Comparison of ENCODE assay signal across 7 cellular contexts in the genomic region with DNA sequence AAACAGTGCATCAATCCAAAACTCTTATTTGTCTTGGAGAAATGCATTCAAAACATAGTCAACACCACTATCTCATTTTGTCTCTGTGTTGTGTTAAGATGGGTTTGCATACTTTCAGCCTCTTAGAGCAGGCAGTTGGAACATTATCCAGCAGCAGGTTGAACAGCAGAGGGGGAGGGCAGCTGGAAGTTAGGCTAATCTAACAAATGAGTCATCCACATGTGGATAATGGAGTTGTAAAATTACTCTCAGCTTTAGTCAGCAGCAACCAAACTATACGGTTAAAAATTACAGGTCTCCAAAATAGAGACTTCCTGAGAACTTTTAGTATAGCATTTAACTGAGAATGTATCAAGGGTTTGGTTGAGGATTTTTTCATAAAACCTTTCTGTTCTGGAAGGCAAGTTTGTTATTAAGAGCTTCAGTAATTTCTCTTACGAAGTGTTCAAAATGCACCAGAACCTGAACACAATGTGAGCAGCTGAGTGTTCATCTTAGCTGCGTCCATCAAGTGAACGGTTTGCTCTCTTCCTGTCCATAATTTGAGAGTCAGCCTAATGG. TPM values are rescaled to one million over a fixed set of nuclear protein-coding genes. Genes with fewer than 3 reads are reported as not detected.
A peak's percentile ranks its signal among the peaks of the same experiment; 100 is the strongest.
DNase-seq lines count a peak whose midpoint lies in the region; ATAC-seq, FAIRE-seq and TF ChIP-seq lines count a peak whose summit lies in the region.

No MANE protein-coding gene starts in this region.

- no peak for ATAC-seq in HG02759 (IDR thresholded peaks at IDR 0.05; ENCODE audit: unreplicated experiment)

- peaks cover 71% of the 10 kb centered on the region for H4K20me1 ChIP-seq in astrocyte (ENCODE audit: insufficient read depth, low read length)

- no peaks in the 10 kb centered on the region for H3K27me3 Mint-ChIP-seq in astrocyte (ENCODE audit: low read depth, unreplicated experiment)

- H3K4me3 Mint-ChIP-seq in astrocyte (ENCODE audit: unreplicated experiment), result peak overlapping the region; percentile 7

- no peak overlapping the region for H2AFZ ChIP-seq in astrocyte (ENCODE audit: low read depth, low read length)

- TF ChIP-seq CTCF in astrocyte (IDR thresholded peaks at IDR 0.05; ENCODE audit: insufficient read depth, low read depth, low read length), result no peak

- DNase-seq in EH (ENCODE audit: low read depth) (peak; percentile 84), NCI-H1105 treated with DMSO at 0.1 percent for 48 hours (lab: John Stamatoyannopoulos, UW) (peak; percentile 37), astrocyte (ENCODE audit: low read depth) (peak; percentile 84), mucosa of gallbladder (ENCODE audit: low spot score) (peak; percentile 69), GM12891 (ENCODE audit: insufficient read length, low spot score) (no peak), ecto neural progenitor cell (ENCODE audit: low spot score) (no peak)

- TF ChIP-seq POLR2A in GM12891 (IDR thresholded peaks at IDR 0.05; ENCODE audit: low read depth, low read length), result no peak

- peaks cover 27% of the 10 kb centered on the region for H3K4me1 Mint-ChIP-seq in astrocyte (ENCODE audit: low read depth, unreplicated experiment)

- peak overlapping the region; percentile 20 for H3K9ac ChIP-seq in astrocyte (ENCODE audit: low read length)

- no peaks in the 10 kb centered on the region for H3K27me3 ChIP-seq in astrocyte (ENCODE audit: insufficient read depth, low read length)

- no peak overlapping the region for H3K4me3 ChIP-seq in astrocyte (ENCODE audit: insufficient read depth, low read depth, low read length)

- FAIRE-seq in astrocyte (lab: Jason Lieb, UNC), result no peak
- no peak for FAIRE-seq in GM12891 (lab: Jason Lieb, UNC)

- H3K79me2 ChIP-seq in astrocyte (ENCODE audit: insufficient read depth, low read length), result peaks cover 68% of the 10 kb centered on the region

- no peaks in the 10 kb centered on the region for H3K36me3 Mint-ChIP-seq in astrocyte (ENCODE audit: low read depth, unreplicated experiment)

- H3K36me3 ChIP-seq in astrocyte (ENCODE audit: insufficient read depth, low read length), result no peaks in the 10 kb centered on the region

- H3K4me2 ChIP-seq in astrocyte (ENCODE audit: low read length), result peak overlapping the region; percentile 69

- no peak overlapping the region for H3K27ac Mint-ChIP-seq in astrocyte (ENCODE audit: unreplicated experiment)

- no peaks in the 10 kb centered on the region for H3K9me3 ChIP-seq in astrocyte (ENCODE audit: insufficient read depth, low read depth, low read length)

- no peaks in the 10 kb centered on the region for H3K9me3 Mint-ChIP-seq in astrocyte (ENCODE audit: unreplicated experiment)

- H3K27ac ChIP-seq in astrocyte (ENCODE audit: low read depth, low read length), result peak overlapping the region; percentile 9

- peaks cover 20% of the 10 kb centered on the region for H3K4me1 ChIP-seq in astrocyte (ENCODE audit: insufficient read depth, low read length)

TF ChIP-seq in GM12891, 5 proteins besides CTCF, POLR2A, EP300 and RAD21:
- TF ChIP-seq POU2F2 (IDR thresholded peaks at IDR 0.05; ENCODE audit: low read depth, low read length) (no peak), SPI1 (IDR thresholded peaks at IDR 0.05; ENCODE audit: low read depth, low read length) (no peak), PAX5 (IDR thresholded peaks at IDR 0.05; ENCODE audit: insufficient read depth, low read length, severe bottlenecking) (no peak), POLR2AphosphoS5 (IDR thresholded peaks at IDR 0.05; ENCODE audit: low read depth, low read length) (no peak), TAF1 (IDR thresholded peaks at IDR 0.05; ENCODE audit: low read depth, low read length) (no peak)
TF ChIP-seq in GM12891: peak in this region for 0.

RNA-seq across cellular contexts. Expression of a gene that starts 46.3 kb away (rescaled TPM):
- total RNA-seq in astrocyte (43.6 and 49.9 TPM in 2 replicates), mucosa of gallbladder (127 TPM)
- polyA plus RNA-seq in GM12891 (2012; ENCODE audit: low read depth, missing spikeins), result 0.05 TPM

Comparison
In these comparisons a context has a peak if more than half of its experiments do, and no peak if none do; other contexts are left out.
1. DNase-seq: peak in EH (single experiment), NCI-H1105 treated with DMSO at 0.1 percent for 48 hours (single experiment), astrocyte (single experiment) and mucosa of gallbladder (single experiment); none in GM12891 (single experiment) and ecto neural progenitor cell (single experiment).